2 cellular contexts compared by ENCODE assay signal in the genomic region with DNA sequence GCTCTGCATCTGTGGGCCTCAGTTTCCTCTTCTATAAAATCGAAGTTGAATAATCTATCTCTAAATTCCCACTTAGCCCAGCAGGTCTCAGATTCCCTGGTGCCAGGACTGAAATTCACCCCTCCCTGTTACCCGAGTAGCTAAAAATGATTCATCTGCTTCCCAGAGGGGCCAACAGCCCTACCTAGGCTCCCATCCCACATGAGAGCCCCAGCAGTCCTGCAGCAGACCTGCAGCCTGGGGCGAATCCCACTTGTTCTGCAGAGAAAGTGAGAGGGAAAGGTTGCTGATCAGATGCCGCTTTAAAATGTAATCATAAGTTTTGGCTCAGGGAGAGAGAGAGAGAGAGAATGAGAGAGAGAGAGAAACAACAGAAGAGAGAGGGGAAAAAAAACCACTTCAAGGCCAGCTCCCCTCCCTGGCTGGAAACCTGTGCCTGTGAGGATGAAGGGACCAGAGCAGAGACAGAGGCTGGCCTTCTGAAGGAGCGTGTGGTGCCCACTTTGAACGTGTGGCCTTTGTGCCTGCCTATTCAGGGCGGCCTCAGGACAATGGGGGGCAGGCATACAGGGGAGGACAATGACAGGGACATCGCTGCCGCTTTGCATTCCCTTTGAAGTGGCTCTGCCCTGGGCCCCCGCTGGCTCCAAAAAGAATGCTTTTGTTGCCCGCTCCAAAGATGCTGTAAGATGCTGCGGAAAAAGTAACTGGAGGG.
TF ChIP-seq lines count a peak whose summit lies in the region.

No MANE protein-coding gene starts in this region.

TF ChIP-seq in SK-N-SH treated with all-trans-retinoic acid at 6 μM for 48 hours, 23 proteins besides CTCF, POLR2A, EP300 and RAD21 (continued from another document):
- TF ChIP-seq, protein P1, sequence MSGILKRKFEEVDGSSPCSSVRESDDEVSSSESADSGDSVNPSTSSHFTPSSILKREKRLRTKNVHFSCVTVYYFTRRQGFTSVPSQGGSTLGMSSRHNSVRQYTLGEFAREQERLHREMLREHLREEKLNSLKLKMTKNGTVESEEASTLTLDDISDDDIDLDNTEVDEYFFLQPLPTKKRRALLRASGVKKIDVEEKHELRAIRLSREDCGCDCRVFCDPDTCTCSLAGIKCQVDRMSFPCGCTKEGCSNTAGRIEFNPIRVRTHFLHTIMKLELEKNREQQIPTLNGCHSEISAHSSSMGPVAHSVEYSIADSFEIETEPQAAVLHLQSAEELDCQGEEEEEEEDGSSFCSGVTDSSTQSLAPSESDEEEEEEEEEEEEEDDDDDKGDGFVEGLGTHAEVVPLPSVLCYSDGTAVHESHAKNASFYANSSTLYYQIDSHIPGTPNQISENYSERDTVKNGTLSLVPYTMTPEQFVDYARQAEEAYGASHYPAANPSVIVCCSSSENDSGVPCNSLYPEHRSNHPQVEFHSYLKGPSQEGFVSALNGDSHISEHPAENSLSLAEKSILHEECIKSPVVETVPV (CRISPR knock-in tag; IDR thresholded peaks at IDR 0.05): no peak
- no peak for TF ChIP-seq ZNF565 (CRISPR knock-in tag; conservative IDR thresholded peaks at IDR 0.05; ENCODE audit: low read depth)
- TF ChIP-seq, protein P2, sequence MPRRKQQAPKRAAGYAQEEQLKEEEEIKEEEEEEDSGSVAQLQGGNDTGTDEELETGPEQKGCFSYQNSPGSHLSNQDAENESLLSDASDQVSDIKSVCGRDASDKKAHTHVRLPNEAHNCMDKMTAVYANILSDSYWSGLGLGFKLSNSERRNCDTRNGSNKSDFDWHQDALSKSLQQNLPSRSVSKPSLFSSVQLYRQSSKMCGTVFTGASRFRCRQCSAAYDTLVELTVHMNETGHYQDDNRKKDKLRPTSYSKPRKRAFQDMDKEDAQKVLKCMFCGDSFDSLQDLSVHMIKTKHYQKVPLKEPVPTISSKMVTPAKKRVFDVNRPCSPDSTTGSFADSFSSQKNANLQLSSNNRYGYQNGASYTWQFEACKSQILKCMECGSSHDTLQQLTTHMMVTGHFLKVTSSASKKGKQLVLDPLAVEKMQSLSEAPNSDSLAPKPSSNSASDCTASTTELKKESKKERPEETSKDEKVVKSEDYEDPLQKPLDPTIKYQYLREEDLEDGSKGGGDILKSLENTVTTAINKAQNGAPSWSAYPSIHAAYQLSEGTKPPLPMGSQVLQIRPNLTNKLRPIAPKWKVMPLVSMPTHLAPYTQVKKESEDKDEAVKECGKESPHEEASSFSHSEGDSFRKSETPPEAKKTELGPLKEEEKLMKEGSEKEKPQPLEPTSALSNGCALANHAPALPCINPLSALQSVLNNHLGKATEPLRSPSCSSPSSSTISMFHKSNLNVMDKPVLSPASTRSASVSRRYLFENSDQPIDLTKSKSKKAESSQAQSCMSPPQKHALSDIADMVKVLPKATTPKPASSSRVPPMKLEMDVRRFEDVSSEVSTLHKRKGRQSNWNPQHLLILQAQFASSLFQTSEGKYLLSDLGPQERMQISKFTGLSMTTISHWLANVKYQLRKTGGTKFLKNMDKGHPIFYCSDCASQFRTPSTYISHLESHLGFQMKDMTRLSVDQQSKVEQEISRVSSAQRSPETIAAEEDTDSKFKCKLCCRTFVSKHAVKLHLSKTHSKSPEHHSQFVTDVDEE (CRISPR knock-in tag; IDR thresholded peaks at IDR 0.05): no peak

TF ChIP-seq in HepG2, 621 proteins besides CTCF, POLR2A, EP300 and RAD21 (continued from another document and continues in another):
- TF ChIP-seq, protein P3, sequence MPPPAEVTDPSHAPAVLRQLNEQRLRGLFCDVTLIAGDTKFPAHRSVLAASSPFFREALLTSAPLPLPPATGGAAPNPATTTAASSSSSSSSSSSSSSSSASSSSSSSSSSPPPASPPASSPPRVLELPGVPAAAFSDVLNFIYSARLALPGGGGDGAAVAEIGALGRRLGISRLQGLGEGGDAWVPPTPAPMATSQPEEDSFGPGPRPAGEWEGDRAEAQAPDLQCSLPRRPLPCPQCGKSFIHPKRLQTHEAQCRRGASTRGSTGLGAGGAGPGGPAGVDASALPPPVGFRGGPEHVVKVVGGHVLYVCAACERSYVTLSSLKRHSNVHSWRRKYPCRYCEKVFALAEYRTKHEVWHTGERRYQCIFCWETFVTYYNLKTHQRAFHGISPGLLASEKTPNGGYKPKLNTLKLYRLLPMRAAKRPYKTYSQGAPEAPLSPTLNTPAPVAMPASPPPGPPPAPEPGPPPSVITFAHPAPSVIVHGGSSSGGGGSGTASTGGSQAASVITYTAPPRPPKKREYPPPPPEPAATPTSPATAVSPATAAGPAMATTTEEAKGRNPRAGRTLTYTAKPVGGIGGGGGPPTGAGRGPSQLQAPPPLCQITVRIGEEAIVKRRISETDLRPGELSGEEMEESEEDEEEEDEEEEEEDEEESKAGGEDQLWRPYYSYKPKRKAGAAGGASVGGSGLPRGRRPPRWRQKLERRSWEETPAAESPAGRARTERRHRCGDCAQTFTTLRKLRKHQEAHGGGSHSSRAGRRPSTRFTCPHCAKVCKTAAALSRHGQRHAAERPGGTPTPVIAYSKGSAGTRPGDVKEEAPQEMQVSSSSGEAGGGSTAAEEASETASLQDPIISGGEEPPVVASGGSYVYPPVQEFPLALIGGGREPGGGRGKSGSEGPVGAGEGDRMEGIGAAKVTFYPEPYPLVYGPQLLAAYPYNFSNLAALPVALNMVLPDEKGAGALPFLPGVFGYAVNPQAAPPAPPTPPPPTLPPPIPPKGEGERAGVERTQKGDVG (CRISPR knock-in tag; IDR thresholded peaks at IDR 0.05; ENCODE audit: borderline replicate concordance): peak; percentile 78; the same call in 1 of the 2 replicates
- TF ChIP-seq IKZF4 (CRISPR knock-in tag; IDR thresholded peaks at IDR 0.05; ENCODE audit: borderline replicate concordance, low read depth, not compliant biosample characterization) (no peak), MTA3 (CRISPR knock-in tag; IDR thresholded peaks at IDR 0.05) (no peak), FOSL2 (CRISPR knock-in tag; IDR thresholded peaks at IDR 0.05) (peak; percentile 13), SMAD1 (CRISPR knock-in tag; IDR thresholded peaks at IDR 0.05; ENCODE audit: borderline replicate concordance, low read depth) (0 out of 2 replicates have a peak, but pooled peaks have one; percentile 36), SOX13 (IDR thresholded peaks at IDR 0.05) (peak; percentile 99), SOX13 (CRISPR knock-in tag; conservative IDR thresholded peaks at IDR 0.05 in 1 of 2, IDR thresholded peaks at IDR 0.05 in 1 of 2) (peak in 1 of 2 experiments; percentile 97; a peak in 2 of 4 replicates), KDM3A (CRISPR knock-in tag; IDR thresholded peaks at IDR 0.05; ENCODE audit: low read depth) (no peak), TCF7 (IDR thresholded peaks at IDR 0.05; ENCODE audit: low read depth) (peak; percentile 83), IRF2 (CRISPR knock-in tag; IDR thresholded peaks at IDR 0.05) (no peak), GABPB1 (CRISPR knock-in tag; IDR thresholded peaks at IDR 0.05) (no peak), ZNF431 (CRISPR knock-in tag; IDR thresholded peaks at IDR 0.05; ENCODE audit: borderline replicate concordance, low read depth) (0 out of 2 replicates have a peak, but pooled peaks have one; percentile 28), BORCS8-MEF2B (CRISPR knock-in tag; IDR thresholded peaks at IDR 0.05) (0 out of 2 replicates have a peak, but pooled peaks have one; percentile 49), NFE2 (CRISPR knock-in tag; IDR thresholded peaks at IDR 0.05) (no peak)
- TF ChIP-seq, protein P4, sequence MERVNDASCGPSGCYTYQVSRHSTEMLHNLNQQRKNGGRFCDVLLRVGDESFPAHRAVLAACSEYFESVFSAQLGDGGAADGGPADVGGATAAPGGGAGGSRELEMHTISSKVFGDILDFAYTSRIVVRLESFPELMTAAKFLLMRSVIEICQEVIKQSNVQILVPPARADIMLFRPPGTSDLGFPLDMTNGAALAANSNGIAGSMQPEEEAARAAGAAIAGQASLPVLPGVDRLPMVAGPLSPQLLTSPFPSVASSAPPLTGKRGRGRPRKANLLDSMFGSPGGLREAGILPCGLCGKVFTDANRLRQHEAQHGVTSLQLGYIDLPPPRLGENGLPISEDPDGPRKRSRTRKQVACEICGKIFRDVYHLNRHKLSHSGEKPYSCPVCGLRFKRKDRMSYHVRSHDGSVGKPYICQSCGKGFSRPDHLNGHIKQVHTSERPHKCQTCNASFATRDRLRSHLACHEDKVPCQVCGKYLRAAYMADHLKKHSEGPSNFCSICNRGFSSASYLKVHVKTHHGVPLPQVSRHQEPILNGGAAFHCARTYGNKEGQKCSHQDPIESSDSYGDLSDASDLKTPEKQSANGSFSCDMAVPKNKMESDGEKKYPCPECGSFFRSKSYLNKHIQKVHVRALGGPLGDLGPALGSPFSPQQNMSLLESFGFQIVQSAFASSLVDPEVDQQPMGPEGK (CRISPR knock-in tag; IDR thresholded peaks at IDR 0.05): peak; percentile 67
- TF ChIP-seq, protein P5, sequence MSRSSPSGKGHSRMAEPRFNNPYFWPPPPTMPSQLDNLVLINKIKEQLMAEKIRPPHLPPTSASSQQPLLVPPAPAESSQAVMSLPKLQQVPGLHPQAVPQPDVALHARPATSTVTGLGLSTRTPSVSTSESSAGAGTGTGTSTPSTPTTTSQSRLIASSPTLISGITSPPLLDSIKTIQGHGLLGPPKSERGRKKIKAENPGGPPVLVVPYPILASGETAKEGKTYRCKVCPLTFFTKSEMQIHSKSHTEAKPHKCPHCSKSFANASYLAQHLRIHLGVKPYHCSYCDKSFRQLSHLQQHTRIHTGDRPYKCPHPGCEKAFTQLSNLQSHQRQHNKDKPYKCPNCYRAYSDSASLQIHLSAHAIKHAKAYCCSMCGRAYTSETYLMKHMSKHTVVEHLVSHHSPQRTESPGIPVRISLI (CRISPR knock-in tag; IDR thresholded peaks at IDR 0.05; ENCODE audit: borderline replicate concordance): peak; percentile 66; the same call in 1 of the 2 replicates
- TF ChIP-seq, protein P6, sequence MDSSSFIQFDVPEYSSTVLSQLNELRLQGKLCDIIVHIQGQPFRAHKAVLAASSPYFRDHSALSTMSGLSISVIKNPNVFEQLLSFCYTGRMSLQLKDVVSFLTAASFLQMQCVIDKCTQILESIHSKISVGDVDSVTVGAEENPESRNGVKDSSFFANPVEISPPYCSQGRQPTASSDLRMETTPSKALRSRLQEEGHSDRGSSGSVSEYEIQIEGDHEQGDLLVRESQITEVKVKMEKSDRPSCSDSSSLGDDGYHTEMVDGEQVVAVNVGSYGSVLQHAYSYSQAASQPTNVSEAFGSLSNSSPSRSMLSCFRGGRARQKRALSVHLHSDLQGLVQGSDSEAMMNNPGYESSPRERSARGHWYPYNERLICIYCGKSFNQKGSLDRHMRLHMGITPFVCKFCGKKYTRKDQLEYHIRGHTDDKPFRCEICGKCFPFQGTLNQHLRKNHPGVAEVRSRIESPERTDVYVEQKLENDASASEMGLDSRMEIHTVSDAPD (CRISPR knock-in tag; IDR thresholded peaks at IDR 0.05): 0 out of 2 replicates have a peak, but pooled peaks have one; percentile 53
- TF ChIP-seq, protein P7, sequence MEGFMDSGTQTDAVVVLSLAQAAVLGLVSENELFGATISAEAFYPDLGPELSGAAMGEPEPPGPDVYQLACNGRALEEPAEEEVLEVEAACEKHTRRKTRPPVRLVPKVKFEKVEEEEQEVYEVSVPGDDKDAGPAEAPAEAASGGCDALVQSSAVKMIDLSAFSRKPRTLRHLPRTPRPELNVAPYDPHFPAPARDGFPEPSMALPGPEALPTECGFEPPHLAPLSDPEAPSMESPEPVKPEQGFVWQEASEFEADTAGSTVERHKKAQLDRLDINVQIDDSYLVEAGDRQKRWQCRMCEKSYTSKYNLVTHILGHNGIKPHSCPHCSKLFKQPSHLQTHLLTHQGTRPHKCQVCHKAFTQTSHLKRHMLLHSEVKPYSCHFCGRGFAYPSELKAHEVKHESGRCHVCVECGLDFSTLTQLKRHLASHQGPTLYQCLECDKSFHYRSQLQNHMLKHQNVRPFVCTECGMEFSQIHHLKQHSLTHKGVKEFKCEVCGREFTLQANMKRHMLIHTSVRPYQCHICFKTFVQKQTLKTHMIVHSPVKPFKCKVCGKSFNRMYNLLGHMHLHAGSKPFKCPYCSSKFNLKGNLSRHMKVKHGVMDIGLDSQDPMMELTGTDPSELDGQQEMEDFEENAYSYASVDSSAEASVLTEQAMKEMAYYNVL (CRISPR knock-in tag; IDR thresholded peaks at IDR 0.05; ENCODE audit: borderline replicate concordance): peak; percentile 57; the same call in 1 of the 2 replicates
- TF ChIP-seq, protein P8, sequence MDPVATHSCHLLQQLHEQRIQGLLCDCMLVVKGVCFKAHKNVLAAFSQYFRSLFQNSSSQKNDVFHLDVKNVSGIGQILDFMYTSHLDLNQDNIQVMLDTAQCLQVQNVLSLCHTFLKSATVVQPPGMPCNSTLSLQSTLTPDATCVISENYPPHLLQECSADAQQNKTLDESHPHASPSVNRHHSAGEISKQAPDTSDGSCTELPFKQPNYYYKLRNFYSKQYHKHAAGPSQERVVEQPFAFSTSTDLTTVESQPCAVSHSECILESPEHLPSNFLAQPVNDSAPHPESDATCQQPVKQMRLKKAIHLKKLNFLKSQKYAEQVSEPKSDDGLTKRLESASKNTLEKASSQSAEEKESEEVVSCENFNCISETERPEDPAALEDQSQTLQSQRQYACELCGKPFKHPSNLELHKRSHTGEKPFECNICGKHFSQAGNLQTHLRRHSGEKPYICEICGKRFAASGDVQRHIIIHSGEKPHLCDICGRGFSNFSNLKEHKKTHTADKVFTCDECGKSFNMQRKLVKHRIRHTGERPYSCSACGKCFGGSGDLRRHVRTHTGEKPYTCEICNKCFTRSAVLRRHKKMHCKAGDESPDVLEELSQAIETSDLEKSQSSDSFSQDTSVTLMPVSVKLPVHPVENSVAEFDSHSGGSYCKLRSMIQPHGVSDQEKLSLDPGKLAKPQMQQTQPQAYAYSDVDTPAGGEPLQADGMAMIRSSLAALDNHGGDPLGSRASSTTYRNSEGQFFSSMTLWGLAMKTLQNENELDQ (CRISPR knock-in tag; IDR thresholded peaks at IDR 0.05; ENCODE audit: borderline replicate concordance): no peak
- TF ChIP-seq, protein P9, sequence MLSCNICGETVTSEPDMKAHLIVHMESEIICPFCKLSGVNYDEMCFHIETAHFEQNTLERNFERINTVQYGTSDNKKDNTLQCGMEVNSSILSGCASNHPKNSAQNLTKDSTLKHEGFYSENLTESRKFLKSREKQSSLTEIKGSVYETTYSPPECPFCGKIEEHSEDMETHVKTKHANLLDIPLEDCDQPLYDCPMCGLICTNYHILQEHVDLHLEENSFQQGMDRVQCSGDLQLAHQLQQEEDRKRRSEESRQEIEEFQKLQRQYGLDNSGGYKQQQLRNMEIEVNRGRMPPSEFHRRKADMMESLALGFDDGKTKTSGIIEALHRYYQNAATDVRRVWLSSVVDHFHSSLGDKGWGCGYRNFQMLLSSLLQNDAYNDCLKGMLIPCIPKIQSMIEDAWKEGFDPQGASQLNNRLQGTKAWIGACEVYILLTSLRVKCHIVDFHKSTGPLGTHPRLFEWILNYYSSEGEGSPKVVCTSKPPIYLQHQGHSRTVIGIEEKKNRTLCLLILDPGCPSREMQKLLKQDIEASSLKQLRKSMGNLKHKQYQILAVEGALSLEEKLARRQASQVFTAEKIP (CRISPR knock-in tag; IDR thresholded peaks at IDR 0.05; ENCODE audit: borderline replicate concordance): no peak
